In genomic region chr6:12069891-12070529, GRCh38 we compare ENCODE assay signal across 22 cellular contexts. TPM values are rescaled to one million over a fixed set of nuclear protein-coding genes. Genes with fewer than 3 reads are reported as not detected.
DNase-seq lines count a peak whose midpoint lies in the region; ATAC-seq and TF ChIP-seq lines count a peak whose summit lies in the region.
"Had no signal": no experiment of that assay in that cellular context is flagged by ENCODE, and none has a peak within 500 bp of the region (broad histone marks: within the 10 kb centered on the region; RNA-seq: fewer than 3 reads in every experiment).

No MANE protein-coding gene starts in this region.

- H3K4me3 ChIP-seq in Peyer's patch: no peak overlapping the region
- H3K4me3 ChIP-seq: A549; BLaER1 treated with 17β-estradiol and CSF1 and Interleukin-3, amounts not matched to agents 10 nM and 100 nM; HAP-1; SJCRH30 had no signal

- TF ChIP-seq CTCF in Peyer's patch (IDR thresholded peaks at IDR 0.05) (no peak), progenitor cell of endocrine pancreas (IDR thresholded peaks at IDR 0.05; ENCODE audit: unreplicated experiment) (no peak)

- TF ChIP-seq POLR2A in Peyer's patch (IDR thresholded peaks at IDR 0.05): no peak

- H3K4me1 Mint-ChIP-seq in activated T-helper 1 cell treated with anti-CD3 and anti-CD28 coated beads, Interleukin-12 subunit alpha, Interleukin-12 subunit beta, Interleukin-2, Interleukin-4 antibody, amounts not matched to agents 30 ng/mL and 10 ng/mL and 1 ng/mL, durations not matched to agents 14 hours and 24 hours and 36 hours (ENCODE audit: low read depth): peaks cover 61% of the 10 kb centered on the region
- peaks cover 25 to 30% of the 10 kb centered on the region in 2 donors for H3K4me1 Mint-ChIP-seq in stimulated activated naive B cell treated with anti-CD40 and anti-IgM and Interleukin-4, amounts not matched to agents 10 μg/mL and 1 μg/mL and 100 μg/mL, for 72 hours
- peaks cover 13% of the 10 kb centered on the region for H3K4me1 Mint-ChIP-seq in progenitor cell of endocrine pancreas (ENCODE audit: low read depth)

- no peaks in the 10 kb centered on the region for H3K4me1 ChIP-seq in Peyer's patch
- H3K4me1 ChIP-seq: HAP-1 had no signal

- H3K27me3 Mint-ChIP-seq in activated T-helper 1 cell treated with anti-CD3 and anti-CD28 coated beads, Interleukin-12 subunit alpha, Interleukin-12 subunit beta, Interleukin-2, Interleukin-4 antibody, amounts not matched to agents 30 ng/mL and 10 ng/mL and 1 ng/mL, durations not matched to agents 14 hours and 24 hours and 36 hours (ENCODE audit: insufficient read depth): no peaks in the 10 kb centered on the region
- no peaks in the 10 kb centered on the region for H3K27me3 Mint-ChIP-seq in stimulated activated naive B cell treated with anti-CD40 and anti-IgM and Interleukin-4, amounts not matched to agents 10 μg/mL and 1 μg/mL and 100 μg/mL, for 72 hours
- no peaks in the 10 kb centered on the region for H3K27me3 Mint-ChIP-seq in progenitor cell of endocrine pancreas
- H3K27me3 Mint-ChIP-seq: CD4-positive, alpha-beta T cell had no signal

- no peaks in the 10 kb centered on the region for H3K27me3 ChIP-seq in Peyer's patch
- H3K27me3 ChIP-seq: BLaER1 treated with 17β-estradiol and CSF1 and Interleukin-3, amounts not matched to agents 10 nM and 100 nM; SJCRH30 had no signal

- no peaks in the 10 kb centered on the region for H3K9me3 Mint-ChIP-seq in activated T-helper 1 cell treated with anti-CD3 and anti-CD28 coated beads, Interleukin-12 subunit alpha, Interleukin-12 subunit beta, Interleukin-2, Interleukin-4 antibody, amounts not matched to agents 30 ng/mL and 10 ng/mL and 1 ng/mL, durations not matched to agents 14 hours and 24 hours and 36 hours
- peaks cover 0 to 3% of the 10 kb centered on the region in 2 donors for H3K9me3 Mint-ChIP-seq in stimulated activated naive B cell treated with anti-CD40 and anti-IgM and Interleukin-4, amounts not matched to agents 10 μg/mL and 1 μg/mL and 100 μg/mL, for 72 hours
- H3K9me3 Mint-ChIP-seq in progenitor cell of endocrine pancreas (ENCODE audit: low read depth): no peaks in the 10 kb centered on the region
- H3K9me3 Mint-ChIP-seq: CD4-positive, alpha-beta T cell had no signal

- H3K27ac Mint-ChIP-seq in activated T-helper 1 cell treated with anti-CD3 and anti-CD28 coated beads, Interleukin-12 subunit alpha, Interleukin-12 subunit beta, Interleukin-2, Interleukin-4 antibody, amounts not matched to agents 30 ng/mL and 10 ng/mL and 1 ng/mL, durations not matched to agents 14 hours and 24 hours and 36 hours: peak overlapping the region; percentile 38
- peak overlapping the region; percentile 25 for H3K27ac Mint-ChIP-seq in stimulated activated naive B cell treated with anti-CD40 and anti-IgM and Interleukin-4, amounts not matched to agents 10 μg/mL and 1 μg/mL and 100 μg/mL, for 72 hours
- H3K27ac Mint-ChIP-seq in progenitor cell of endocrine pancreas: no peak overlapping the region

- intact Hi-C loops in activated T-helper 1 cell treated with anti-CD3 and anti-CD28 coated beads, Interleukin-12 subunit alpha, Interleukin-12 subunit beta, Interleukin-2, Interleukin-4 antibody, amounts not matched to agents 30 ng/mL and 10 ng/mL and 1 ng/mL, durations not matched to agents 14 hours and 24 hours and 36 hours (cut with micrococcal nuclease): loop anchor here (5.0 kb wide), 1 partner anchor 38 kb away; no protein-coding TSS in a partner anchor

- H3K27ac ChIP-seq in Peyer's patch: no peak overlapping the region
- H3K27ac ChIP-seq: A549; BLaER1 treated with 17β-estradiol and CSF1 and Interleukin-3, amounts not matched to agents 10 nM and 100 nM; SJCRH30 had no signal

- H3K36me3 ChIP-seq in Peyer's patch: no peaks in the 10 kb centered on the region
- H3K36me3 ChIP-seq: HAP-1, SJCRH30 had no signal

- H3K4me3 Mint-ChIP-seq in activated T-helper 1 cell treated with anti-CD3 and anti-CD28 coated beads, Interleukin-12 subunit alpha, Interleukin-12 subunit beta, Interleukin-2, Interleukin-4 antibody, amounts not matched to agents 30 ng/mL and 10 ng/mL and 1 ng/mL, durations not matched to agents 14 hours and 24 hours and 36 hours: no peak overlapping the region
- no peak overlapping the region for H3K4me3 Mint-ChIP-seq in stimulated activated naive B cell treated with anti-CD40 and anti-IgM and Interleukin-4, amounts not matched to agents 10 μg/mL and 1 μg/mL and 100 μg/mL, for 72 hours
- H3K4me3 Mint-ChIP-seq in progenitor cell of endocrine pancreas (ENCODE audit: low read depth): no peak overlapping the region
- H3K4me3 Mint-ChIP-seq: CD4-positive, alpha-beta T cell had no signal

- no peak for ATAC-seq in stimulated activated naive B cell treated with anti-CD40 and anti-IgM and Interleukin-4, amounts not matched to agents 10 μg/mL and 1 μg/mL and 100 μg/mL, for 72 hours (replicated peaks)
- no peak for ATAC-seq in GM18861 (IDR thresholded peaks at IDR 0.05; ENCODE audit: unreplicated experiment)
- ATAC-seq: A549, SK-N-SH treated with all-trans-retinoic acid at 6 μM for 48 hours had no signal

- H3K9me3 ChIP-seq in Peyer's patch: no peaks in the 10 kb centered on the region
- H3K9me3 ChIP-seq: A549; BLaER1 treated with 17β-estradiol and CSF1 and Interleukin-3, amounts not matched to agents 10 nM and 100 nM; HAP-1; SJCRH30 had no signal

- peak; percentile 52 for DNase-seq in EL
- DNase-seq in M059J (ENCODE audit: low read depth): peak; percentile 69
- no peak for DNase-seq in activated T-helper 1 cell treated with anti-CD3 and anti-CD28 coated beads, Interleukin-12 subunit alpha, Interleukin-12 subunit beta, Interleukin-2, Interleukin-4 antibody, amounts not matched to agents 30 ng/mL and 10 ng/mL and 1 ng/mL, durations not matched to agents 14 hours and 24 hours and 36 hours (ENCODE audit: low spot score)
- no peak for DNase-seq in stimulated activated naive B cell treated with anti-CD40 and anti-IgM and Interleukin-4, amounts not matched to agents 10 μg/mL and 1 μg/mL and 100 μg/mL, for 72 hours
- no peak for DNase-seq in Peyer's patch
- DNase-seq in progenitor cell of endocrine pancreas (ENCODE audit: low spot score, unreplicated experiment): no peak
- DNase-seq: AML-193; CD4-positive, alpha-beta T cell; DMS53; GOT3; KBM-7; NCI-H1048; NCI-H1694; NCI-H2029 treated with DMSO at 0.1 percent for 48 hours; NCI-H446 treated with DMSO at 0.1 percent for 48 hours; NCI-H526 treated with DMSO at 0.1 percent for 48 hours; SJCRH30 had no signal

- H3K36me3 Mint-ChIP-seq in activated T-helper 1 cell treated with anti-CD3 and anti-CD28 coated beads, Interleukin-12 subunit alpha, Interleukin-12 subunit beta, Interleukin-2, Interleukin-4 antibody, amounts not matched to agents 30 ng/mL and 10 ng/mL and 1 ng/mL, durations not matched to agents 14 hours and 24 hours and 36 hours (ENCODE audit: low read depth): peaks cover 22% of the 10 kb centered on the region
- H3K36me3 Mint-ChIP-seq in stimulated activated naive B cell treated with anti-CD40 and anti-IgM and Interleukin-4, amounts not matched to agents 10 μg/mL and 1 μg/mL and 100 μg/mL, for 72 hours: peaks cover 14 to 26% of the 10 kb centered on the region in 2 donors
- no peaks in the 10 kb centered on the region for H3K36me3 Mint-ChIP-seq in progenitor cell of endocrine pancreas (ENCODE audit: insufficient read depth)

RNA-seq across cellular contexts. Expression of gene HIVEP1, which starts 57.9 kb away (rescaled TPM):
- total RNA-seq in M059J (2014; rRNA removed; shearing (Covaris generic)): 16.9 and 20.4 TPM in 2 replicates
- total RNA-seq in activated T-helper 1 cell treated with anti-CD3 and anti-CD28 coated beads, Interleukin-12 subunit alpha, Interleukin-12 subunit beta, Interleukin-2, Interleukin-4 antibody, amounts not matched to agents 30 ng/mL and 10 ng/mL and 1 ng/mL, durations not matched to agents 14 hours and 24 hours and 36 hours: 69.8 and 72.7 TPM in 2 replicates
- 10 to 100 TPM; 26.8 to 69.3 (median 38.8) TPM for total RNA-seq in Peyer's patch
- 29.8 and 35.7 TPM in 2 replicates for total RNA-seq in progenitor cell of endocrine pancreas

Comparison
In these comparisons a context has a peak if more than half of its experiments do, and no peak if none do; other contexts are left out.
1. DNase-seq: peak in EL (single experiment) and M059J (single experiment); none in activated T-helper 1 cell treated with anti-CD3 and anti-CD28 coated beads, Interleukin-12 subunit alpha, Interleukin-12 subunit beta, Interleukin-2, Interleukin-4 antibody, amounts not matched to agents 30 ng/mL and 10 ng/mL and 1 ng/mL, durations not matched to agents 14 hours and 24 hours and 36 hours (single experiment), stimulated activated naive B cell treated with anti-CD40 and anti-IgM and Interleukin-4, amounts not matched to agents 10 μg/mL and 1 μg/mL and 100 μg/mL, for 72 hours (single experiment), Peyer's patch (0 of 3) and progenitor cell of endocrine pancreas (single experiment).